In the genomic region with DNA sequence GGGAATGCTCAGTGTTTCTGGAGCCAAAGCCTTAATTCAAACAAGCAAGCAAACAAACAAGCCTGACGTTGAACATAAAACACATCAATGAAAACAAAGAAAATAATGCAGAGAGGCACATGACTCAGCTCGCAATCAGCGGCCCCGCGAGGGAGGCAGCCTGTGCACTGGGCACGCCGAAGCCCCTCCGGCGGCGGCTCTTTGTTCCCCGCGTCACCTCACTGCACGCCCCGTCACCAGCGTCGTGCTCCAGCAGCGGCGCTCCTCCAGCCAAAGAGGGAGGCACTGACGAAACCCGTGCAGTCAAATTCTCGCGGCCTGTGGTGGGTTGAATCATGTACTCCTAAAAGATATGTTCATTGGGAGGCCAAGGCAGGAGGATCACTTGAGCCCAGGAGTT, we compare ENCODE assay signal across 25 cellular contexts.
DNase-seq lines count a peak whose midpoint lies in the region; ATAC-seq and TF ChIP-seq lines count a peak whose summit lies in the region.
"Had no signal": no experiment of that assay in that cellular context is flagged by ENCODE, and none has a peak within 500 bp of the region (broad histone marks: within the 10 kb centered on the region; RNA-seq: fewer than 3 reads in every experiment).

No MANE protein-coding gene starts in this region.

- H3K36me3 ChIP-seq in PC-3 (ENCODE audit: low read depth, low read length) (peaks cover 4% of the 10 kb centered on the region; the same call in 1 of the 2 replicates), gastroesophageal sphincter (no peaks in the 10 kb centered on the region)
- H3K36me3 ChIP-seq: breast epithelium had no signal

- H3K4me1 ChIP-seq in right cardiac atrium (ENCODE audit: control insufficient read depth, insufficient read depth, low read length), result no peaks in the 10 kb centered on the region
- H3K4me1 ChIP-seq in PC-3 (ENCODE audit: insufficient read depth, low read length), result peaks cover 20% of the 10 kb centered on the region
- no peaks in the 10 kb centered on the region for H3K4me1 ChIP-seq in gastroesophageal sphincter
- H3K4me1 ChIP-seq: breast epithelium had no signal

- H4K20me1 ChIP-seq in PC-3 (ENCODE audit: low read length), result no peaks in the 10 kb centered on the region

- H3K9me3 ChIP-seq in right cardiac atrium (ENCODE audit: control insufficient read depth, low read length) (no peaks in the 10 kb centered on the region), PC-3 (ENCODE audit: low read length) (peaks cover 6% of the 10 kb centered on the region), gastroesophageal sphincter (peaks cover 0 to 28% (median 0%) of the 10 kb centered on the region in 3 donors)

- no peak for TF ChIP-seq EP300 in gastroesophageal sphincter (IDR thresholded peaks at IDR 0.05)

- POLR2A ChIA-PET in PC-3 (lab: Charles Lee; ENCODE audit: unreplicated experiment), result no interaction called here

- H3K9me2 ChIP-seq in PC-3 (replicated peaks; ENCODE audit: low read length), result no peaks in the 10 kb centered on the region
- H3K9me2 ChIP-seq: SK-N-SH had no signal

- no peak overlapping the region for H3K4me3 ChIP-seq in right cardiac atrium (ENCODE audit: low read length)
- peak overlapping the region; percentile 26; the same call in 1 of the 2 replicates for H3K4me3 ChIP-seq in PC-3 (ENCODE audit: low read length)
- no peak overlapping the region for H3K4me3 ChIP-seq in gastroesophageal sphincter
- H3K4me3 ChIP-seq: breast epithelium had no signal

- intact Hi-C loops in Right ventricle myocardium superior (cut with DNase I), result no loop called here
- intact Hi-C loops in right cardiac atrium (cut with DNase I), result no loop called here
- intact Hi-C loops in PC-3 (cut with micrococcal nuclease), result no loop called here

- H3K9ac ChIP-seq in PC-3 (ENCODE audit: low read length), result peak overlapping the region; percentile 40
- H3K9ac ChIP-seq: SK-N-SH had no signal

- H3K27ac ChIP-seq in right cardiac atrium (ENCODE audit: low read length), result no peak overlapping the region
- peak overlapping the region; percentile 64 for H3K27ac ChIP-seq in PC-3 (ENCODE audit: low read length)
- no peak overlapping the region for H3K27ac ChIP-seq in gastroesophageal sphincter
- H3K27ac ChIP-seq: breast epithelium, epithelial cell of prostate had no signal

- WGBS in right cardiac atrium, result 92% methylated on average over 22 of the region's 22 CpGs
- WGBS in gastroesophageal sphincter (ENCODE audit: low coverage in 1 of 2), 2 donors, result 80 to 98% methylated on average over 7 to 11 of the region's 22 CpGs

- TF ChIP-seq CTCF in PC-3 (conservative IDR thresholded peaks at IDR 0.05; ENCODE audit: low read depth, low read length), result no peak
- no peak for TF ChIP-seq CTCF in gastroesophageal sphincter (IDR thresholded peaks at IDR 0.05)

- H2AFZ ChIP-seq in PC-3 (ENCODE audit: low read length), result peak overlapping the region; percentile 40

- DNase-seq in Right ventricle myocardium superior (peak; percentile 34), right cardiac atrium (no peak), PC-3 (peak; percentile 69), left kidney (ENCODE audit: low read depth, low spot score) (peak; percentile 54), GM03348 (ENCODE audit: low spot score) (no peak)
- DNase-seq: activated naive CD8-positive, alpha-beta T cell treated with anti-CD3 and anti-CD28 coated beads, Interleukin-2, amount 50 U/mL, for 24 hours; CD4-positive, alpha-beta memory T cell; DMS79; foreskin fibroblast; GOT3; hypothalamus; kidney; mammary epithelial cell; MM.1S; NCI-H187; NCI-H446; NK-92 treated with Interleukin-12 subunit alpha and Interleukin-12 subunit beta, amount 100 ng/mL, for 24 hours; SK-N-SH; stimulated activated CD4-positive, alpha-beta T cell treated with anti-CD3 and anti-CD28 coated beads, Interleukin-1b, Interleukin-23, amount 100 ng/mL, for 48 hours; stimulated activated naive B cell treated with anti-CD40 and anti-IgM and Interleukin-4, amounts not matched to agents 10 μg/mL and 1 μg/mL and 100 μg/mL, for 72 hours; T1000 had no signal

- CTCF ChIA-PET in PC-3 (lab: Charles Lee), result no interaction called here

- no TSS peak for BruUV-seq in PC-3 (replicated peaks; lab: Mats Ljungman, UMichigan)

- TF ChIP-seq POLR2A in gastroesophageal sphincter (IDR thresholded peaks at IDR 0.05), result no peak

- H3F3A ChIP-seq in PC-3 (ENCODE audit: low read length, unreplicated experiment), result peaks cover 9% of the 10 kb centered on the region

- no peak for ATAC-seq in Right ventricle myocardium superior (ENCODE audit: poor library complexity)
- no peak for ATAC-seq in right cardiac atrium
- ATAC-seq in PC-3, result peak; percentile 61
- no peak for ATAC-seq in HG03378 (IDR thresholded peaks at IDR 0.05; ENCODE audit: unreplicated experiment)
- ATAC-seq in gastroesophageal sphincter, result no peak
- ATAC-seq: activated naive CD8-positive, alpha-beta T cell treated with anti-CD3 and anti-CD28 coated beads, Interleukin-2, amount 50 U/mL, for 24 hours; stimulated activated naive B cell treated with anti-CD40 and anti-IgM and Interleukin-4, amounts not matched to agents 10 μg/mL and 1 μg/mL and 100 μg/mL, for 72 hours had no signal

- H3K79me2 ChIP-seq in PC-3 (ENCODE audit: low read length), result no peaks in the 10 kb centered on the region

- no peaks in the 10 kb centered on the region for H3K27me3 ChIP-seq in right cardiac atrium (ENCODE audit: control insufficient read depth, insufficient read depth)
- no peaks in the 10 kb centered on the region for H3K27me3 ChIP-seq in PC-3 (ENCODE audit: low read length)
- peaks cover 33% of the 10 kb centered on the region for H3K27me3 ChIP-seq in gastroesophageal sphincter

- peak overlapping the region; percentile 54 for H3K4me2 ChIP-seq in PC-3 (ENCODE audit: low read length)
- H3K4me2 ChIP-seq: SK-N-SH had no signal

Comparison
In these comparisons a context has a peak if more than half of its experiments do, and no peak if none do; other contexts are left out.
1. DNase-seq: peak in Right ventricle myocardium superior (single experiment), PC-3 (single experiment) and left kidney (single experiment); none in right cardiac atrium (0 of 3) and GM03348 (single experiment).